ENCODE assay signal across 8 cellular contexts in genomic region chr13:107864543-107865460, GRCh38.
DNase-seq lines count a peak whose midpoint lies in the region; ATAC-seq, FAIRE-seq and TF ChIP-seq lines count a peak whose summit lies in the region.

No MANE protein-coding gene starts in this region.

- no peak overlapping the region for H3K4me3 Mint-ChIP-seq in activated T-cell treated with anti-CD3 and anti-CD28 coated beads, Interleukin-2, amount 50 U/mL, for 24 hours
- no peak overlapping the region for H3K4me3 Mint-ChIP-seq in activated T-helper 2 cell treated with anti-CD3 and anti-CD28 coated beads, Interferon-gamma antibody, Interleukin-2, Interleukin-4, amounts not matched to agents 10 μg/mL and 5 μg/mL and 100 μg/mL, durations not matched to agents 14 hours and 24 hours and 36 hours (ENCODE audit: low read depth)

- POLR2A ChIA-PET in A673 (lab: Charles Lee; ENCODE audit: low non-redundant PET): no interaction called here

- peaks cover 9% of the 10 kb centered on the region for H3K4me1 Mint-ChIP-seq in activated T-cell treated with anti-CD3 and anti-CD28 coated beads, Interleukin-2, amount 50 U/mL, for 24 hours (ENCODE audit: low read depth)
- no peaks in the 10 kb centered on the region for H3K4me1 Mint-ChIP-seq in activated T-helper 2 cell treated with anti-CD3 and anti-CD28 coated beads, Interferon-gamma antibody, Interleukin-2, Interleukin-4, amounts not matched to agents 10 μg/mL and 5 μg/mL and 100 μg/mL, durations not matched to agents 14 hours and 24 hours and 36 hours (ENCODE audit: low read depth)

- no peaks in the 10 kb centered on the region for H3K9me3 ChIP-seq in A673 (ENCODE audit: low read depth, low read length, poor library complexity, severe bottlenecking)
- no peaks in the 10 kb centered on the region for H3K9me3 ChIP-seq in SJCRH30 (replicated peaks)

- H3K4me3 ChIP-seq in A673 (ENCODE audit: low read depth, low read length, poor library complexity, severe bottlenecking) (peak overlapping the region; percentile 59), SJCRH30 (no peak overlapping the region)

- H3K27ac ChIP-seq in A673 (ENCODE audit: low read depth, low read length, poor library complexity, severe bottlenecking) (no peak overlapping the region), SJCRH30 (no peak overlapping the region)

- no peak for ATAC-seq in HG03097 (IDR thresholded peaks at IDR 0.05; ENCODE audit: low FRiP score, unreplicated experiment)

- intact Hi-C loops in A673 (cut with micrococcal nuclease; ENCODE audit: unreplicated experiment): loop anchor here (2.0 to 10.0 kb wide), 3 partner anchors 213 to 492 kb away; no protein-coding TSS in a partner anchor
- intact Hi-C loops in activated T-helper 2 cell treated with anti-CD3 and anti-CD28 coated beads, Interferon-gamma antibody, Interleukin-2, Interleukin-4, amounts not matched to agents 10 μg/mL and 5 μg/mL and 100 μg/mL, durations not matched to agents 14 hours and 24 hours and 36 hours (cut with micrococcal nuclease): no loop called here

- H3K4me1 ChIP-seq in A673 (ENCODE audit: insufficient read depth, low read length, poor library complexity, severe bottlenecking): peaks cover 4% of the 10 kb centered on the region
- H3K4me1 ChIP-seq in SJCRH30: no peaks in the 10 kb centered on the region

- no peaks in the 10 kb centered on the region for H3K36me3 ChIP-seq in A673 (ENCODE audit: insufficient read depth, low read length, poor library complexity, severe bottlenecking)
- no peaks in the 10 kb centered on the region for H3K36me3 ChIP-seq in SJCRH30

- DNase-seq in A673 (ENCODE audit: low spot score) (peak; percentile 80), H54 (ENCODE audit: insufficient read length, low spot score) (peak; percentile 47), SJCRH30 (peak; percentile 28 to 73), foreskin melanocyte (peak; percentile 23), urothelium cell line (ENCODE audit: low spot score) (peak; percentile 38)
- DNase-seq in activated T-cell treated with anti-CD3 and anti-CD28 coated beads, Interleukin-2, amount 50 U/mL, for 24 hours: no peak
- no peak for DNase-seq in activated T-helper 2 cell treated with anti-CD3 and anti-CD28 coated beads, Interferon-gamma antibody, Interleukin-2, Interleukin-4, amounts not matched to agents 10 μg/mL and 5 μg/mL and 100 μg/mL, durations not matched to agents 14 hours and 24 hours and 36 hours (ENCODE audit: low spot score)

- H3K27me3 ChIP-seq in A673 (replicated peaks; ENCODE audit: insufficient read depth, low read depth, low read length, poor library complexity) (peaks cover 29% of the 10 kb centered on the region), SJCRH30 (no peaks in the 10 kb centered on the region; the same call in 1 of the 2 replicates)

- no peaks in the 10 kb centered on the region for H3K36me3 Mint-ChIP-seq in activated T-cell treated with anti-CD3 and anti-CD28 coated beads, Interleukin-2, amount 50 U/mL, for 24 hours (ENCODE audit: low read depth)
- no peaks in the 10 kb centered on the region for H3K36me3 Mint-ChIP-seq in activated T-helper 2 cell treated with anti-CD3 and anti-CD28 coated beads, Interferon-gamma antibody, Interleukin-2, Interleukin-4, amounts not matched to agents 10 μg/mL and 5 μg/mL and 100 μg/mL, durations not matched to agents 14 hours and 24 hours and 36 hours (ENCODE audit: low read depth)

- H3K27me3 Mint-ChIP-seq in activated T-cell treated with anti-CD3 and anti-CD28 coated beads, Interleukin-2, amount 50 U/mL, for 24 hours: peaks cover 49% of the 10 kb centered on the region
- peaks cover 26% of the 10 kb centered on the region for H3K27me3 Mint-ChIP-seq in activated T-helper 2 cell treated with anti-CD3 and anti-CD28 coated beads, Interferon-gamma antibody, Interleukin-2, Interleukin-4, amounts not matched to agents 10 μg/mL and 5 μg/mL and 100 μg/mL, durations not matched to agents 14 hours and 24 hours and 36 hours (ENCODE audit: low read depth)

- FAIRE-seq in H54 (lab: Jason Lieb, UNC) (peak; percentile 98), urothelium cell line (lab: Jason Lieb, UNC) (no peak)

- CTCF ChIA-PET in A673 (lab: Charles Lee): no interaction called here

- H3K9me3 Mint-ChIP-seq in activated T-cell treated with anti-CD3 and anti-CD28 coated beads, Interleukin-2, amount 50 U/mL, for 24 hours: peaks cover 6% of the 10 kb centered on the region
- H3K9me3 Mint-ChIP-seq in activated T-helper 2 cell treated with anti-CD3 and anti-CD28 coated beads, Interferon-gamma antibody, Interleukin-2, Interleukin-4, amounts not matched to agents 10 μg/mL and 5 μg/mL and 100 μg/mL, durations not matched to agents 14 hours and 24 hours and 36 hours: no peaks in the 10 kb centered on the region

- no TSS peak for BruUV-seq in A673 (replicated peaks; lab: Mats Ljungman, UMichigan)

- no peak for TF ChIP-seq CTCF in A673 (conservative IDR thresholded peaks at IDR 0.05; ENCODE audit: low read depth, low read length)

- H3K27ac Mint-ChIP-seq in activated T-cell treated with anti-CD3 and anti-CD28 coated beads, Interleukin-2, amount 50 U/mL, for 24 hours: no peak overlapping the region
- H3K27ac Mint-ChIP-seq in activated T-helper 2 cell treated with anti-CD3 and anti-CD28 coated beads, Interferon-gamma antibody, Interleukin-2, Interleukin-4, amounts not matched to agents 10 μg/mL and 5 μg/mL and 100 μg/mL, durations not matched to agents 14 hours and 24 hours and 36 hours: no peak overlapping the region

- no peak for TF ChIP-seq POLR2A in H54 (IDR thresholded peaks at IDR 0.05; ENCODE audit: low read depth, low read length)

Comparison
In these comparisons a context has a peak if more than half of its experiments do, and no peak if none do; other contexts are left out.
1. DNase-seq: peak in A673 (single experiment), H54 (single experiment), SJCRH30 (2 of 2), foreskin melanocyte (single experiment) and urothelium cell line (single experiment); none in activated T-cell treated with anti-CD3 and anti-CD28 coated beads, Interleukin-2, amount 50 U/mL, for 24 hours (single experiment) and activated T-helper 2 cell treated with anti-CD3 and anti-CD28 coated beads, Interferon-gamma antibody, Interleukin-2, Interleukin-4, amounts not matched to agents 10 μg/mL and 5 μg/mL and 100 μg/mL, durations not matched to agents 14 hours and 24 hours and 36 hours (single experiment).